11 cellular contexts compared by ENCODE assay signal in genomic region chr5:36177154-36177553, GRCh38. TPM values are rescaled to one million over a fixed set of nuclear protein-coding genes. Genes with fewer than 3 reads are reported as not detected.
DNase-seq lines count a peak whose midpoint lies in the region; ATAC-seq, FAIRE-seq and TF ChIP-seq lines count a peak whose summit lies in the region.
"Had no signal": no experiment of that assay in that cellular context is flagged by ENCODE, and none has a peak within 500 bp of the region (broad histone marks: within the 10 kb centered on the region; RNA-seq: fewer than 3 reads in every experiment).

No MANE protein-coding gene starts in this region.

- H3K36me3 Mint-ChIP-seq in activated CD8-positive, alpha-beta T cell treated with anti-CD3 and anti-CD28 coated beads for 36 hours (ENCODE audit: low read depth): peaks cover 59% of the 10 kb centered on the region
- H3K36me3 Mint-ChIP-seq in activated CD8-positive, alpha-beta T cell treated with anti-CD3 and anti-CD28 coated beads, Interleukin-2, amount 10 ng/mL, durations not matched to agents 7 days and 5 days (ENCODE audit: low read depth): peaks cover 64% of the 10 kb centered on the region
- no peaks in the 10 kb centered on the region for H3K36me3 Mint-ChIP-seq in glutamatergic neuron (ENCODE audit: unreplicated experiment)

- no peak for DNase-seq in activated CD8-positive, alpha-beta T cell treated with anti-CD3 and anti-CD28 coated beads for 36 hours
- no peak for DNase-seq in activated CD8-positive, alpha-beta T cell treated with anti-CD3 and anti-CD28 coated beads, Interleukin-2, amount 10 ng/mL, durations not matched to agents 7 days and 5 days
- DNase-seq in glutamatergic neuron (no peak), D721Med (ENCODE audit: insufficient read length, low spot score) (no peak), NCI-H1105 treated with DMSO at 0.1 percent for 48 hours (lab: John Stamatoyannopoulos, UW) (no peak), NCI-H345 treated with DMSO at 0.1 percent for 48 hours (lab: John Stamatoyannopoulos, UW; ENCODE audit: unreplicated experiment) (no peak)
- DNase-seq: activated naive CD4-positive, alpha-beta T cell treated with anti-CD3 and anti-CD28 coated beads, Interleukin-2, amount 10 ng/mL, durations not matched to agents 7 days and 5 days; heart right ventricle; WERI-Rb-1 had no signal

- CTCF ChIA-PET in activated CD8-positive, alpha-beta T cell treated with anti-CD3 and anti-CD28 coated beads for 36 hours (lab: Charles Lee): no interaction called here
- CTCF ChIA-PET in activated CD8-positive, alpha-beta T cell treated with anti-CD3 and anti-CD28 coated beads, Interleukin-2, amount 10 ng/mL, durations not matched to agents 7 days and 5 days (lab: Charles Lee): interaction anchor here (0.6 to 0.9 kb wide), 2 partner anchors 10 to 60 kb away, joined by 3 read pairs; no protein-coding TSS in a partner anchor

- intact Hi-C loops in activated CD8-positive, alpha-beta T cell treated with anti-CD3 and anti-CD28 coated beads for 36 hours (cut with micrococcal nuclease): no loop called here

- peak overlapping the region; percentile 22 for H3K27ac Mint-ChIP-seq in activated CD8-positive, alpha-beta T cell treated with anti-CD3 and anti-CD28 coated beads for 36 hours
- no peak overlapping the region for H3K27ac Mint-ChIP-seq in activated CD8-positive, alpha-beta T cell treated with anti-CD3 and anti-CD28 coated beads, Interleukin-2, amount 10 ng/mL, durations not matched to agents 7 days and 5 days
- peak overlapping the region; percentile 10 for H3K27ac Mint-ChIP-seq in glutamatergic neuron (ENCODE audit: unreplicated experiment)
- H3K27ac Mint-ChIP-seq: activated naive CD4-positive, alpha-beta T cell treated with anti-CD3 and anti-CD28 coated beads, Interleukin-2, amount 10 ng/mL, durations not matched to agents 7 days and 5 days had no signal

- no peaks in the 10 kb centered on the region for H3K27me3 Mint-ChIP-seq in activated CD8-positive, alpha-beta T cell treated with anti-CD3 and anti-CD28 coated beads for 36 hours
- no peaks in the 10 kb centered on the region for H3K27me3 Mint-ChIP-seq in activated CD8-positive, alpha-beta T cell treated with anti-CD3 and anti-CD28 coated beads, Interleukin-2, amount 10 ng/mL, durations not matched to agents 7 days and 5 days (ENCODE audit: low read depth)
- peaks cover 2% of the 10 kb centered on the region for H3K27me3 Mint-ChIP-seq in glutamatergic neuron (ENCODE audit: unreplicated experiment)
- H3K27me3 Mint-ChIP-seq: activated naive CD4-positive, alpha-beta T cell treated with anti-CD3 and anti-CD28 coated beads, Interleukin-2, amount 10 ng/mL, durations not matched to agents 7 days and 5 days had no signal

- H3K9me3 Mint-ChIP-seq in activated CD8-positive, alpha-beta T cell treated with anti-CD3 and anti-CD28 coated beads for 36 hours: no peaks in the 10 kb centered on the region
- H3K9me3 Mint-ChIP-seq in activated CD8-positive, alpha-beta T cell treated with anti-CD3 and anti-CD28 coated beads, Interleukin-2, amount 10 ng/mL, durations not matched to agents 7 days and 5 days (ENCODE audit: insufficient read depth): no peaks in the 10 kb centered on the region
- H3K9me3 Mint-ChIP-seq in glutamatergic neuron (ENCODE audit: unreplicated experiment): peaks cover 2% of the 10 kb centered on the region
- H3K9me3 Mint-ChIP-seq: activated naive CD4-positive, alpha-beta T cell treated with anti-CD3 and anti-CD28 coated beads, Interleukin-2, amount 10 ng/mL, durations not matched to agents 7 days and 5 days had no signal

- no peak for TF ChIP-seq CTCF in activated CD8-positive, alpha-beta T cell treated with anti-CD3 and anti-CD28 coated beads for 36 hours (IDR thresholded peaks at IDR 0.05)
- TF ChIP-seq CTCF in glutamatergic neuron (IDR thresholded peaks at IDR 0.05; ENCODE audit: partially characterized antibody, unreplicated experiment) (no peak), D721Med (IDR thresholded peaks at IDR 0.05; ENCODE audit: insufficient read depth, missing control alignments) (no peak)

- H3K4me3 Mint-ChIP-seq in activated CD8-positive, alpha-beta T cell treated with anti-CD3 and anti-CD28 coated beads for 36 hours: no peak overlapping the region
- H3K4me3 Mint-ChIP-seq in activated CD8-positive, alpha-beta T cell treated with anti-CD3 and anti-CD28 coated beads, Interleukin-2, amount 10 ng/mL, durations not matched to agents 7 days and 5 days: no peak overlapping the region
- no peak overlapping the region for H3K4me3 Mint-ChIP-seq in glutamatergic neuron (ENCODE audit: unreplicated experiment)
- H3K4me3 Mint-ChIP-seq: activated naive CD4-positive, alpha-beta T cell treated with anti-CD3 and anti-CD28 coated beads, Interleukin-2, amount 10 ng/mL, durations not matched to agents 7 days and 5 days had no signal

- POLR2A ChIA-PET in activated CD8-positive, alpha-beta T cell treated with anti-CD3 and anti-CD28 coated beads for 36 hours (lab: Charles Lee): no interaction called here
- POLR2A ChIA-PET in activated CD8-positive, alpha-beta T cell treated with anti-CD3 and anti-CD28 coated beads, Interleukin-2, amount 10 ng/mL, durations not matched to agents 7 days and 5 days (lab: Charles Lee): no interaction called here

- FAIRE-seq in D721Med (lab: Jason Lieb, UNC): no peak

- peak; percentile 7 for ATAC-seq in activated CD8-positive, alpha-beta T cell treated with anti-CD3 and anti-CD28 coated beads for 36 hours
- ATAC-seq in activated CD8-positive, alpha-beta T cell treated with anti-CD3 and anti-CD28 coated beads, Interleukin-2, amount 10 ng/mL, durations not matched to agents 7 days and 5 days: no peak
- peak; percentile 96 for ATAC-seq in GM21526 (IDR thresholded peaks at IDR 0.05; ENCODE audit: low FRiP score, unreplicated experiment)
- peak; percentile 95 for ATAC-seq in HG03097 (IDR thresholded peaks at IDR 0.05; ENCODE audit: low FRiP score, unreplicated experiment)

- peaks cover 9% of the 10 kb centered on the region for H3K4me1 Mint-ChIP-seq in activated CD8-positive, alpha-beta T cell treated with anti-CD3 and anti-CD28 coated beads for 36 hours (ENCODE audit: low read depth)
- H3K4me1 Mint-ChIP-seq in activated CD8-positive, alpha-beta T cell treated with anti-CD3 and anti-CD28 coated beads, Interleukin-2, amount 10 ng/mL, durations not matched to agents 7 days and 5 days (ENCODE audit: low read depth): peaks cover 4% of the 10 kb centered on the region
- H3K4me1 Mint-ChIP-seq in glutamatergic neuron (ENCODE audit: low read depth, unreplicated experiment): peaks cover 30% of the 10 kb centered on the region
- H3K4me1 Mint-ChIP-seq: activated naive CD4-positive, alpha-beta T cell treated with anti-CD3 and anti-CD28 coated beads, Interleukin-2, amount 10 ng/mL, durations not matched to agents 7 days and 5 days had no signal

RNA-seq across cellular contexts. Expression of gene SKP2, which starts 25.2 kb away (rescaled TPM):
- 10 to 100 TPM; 55.8 to 60.2 TPM for total RNA-seq in activated CD8-positive, alpha-beta T cell treated with anti-CD3 and anti-CD28 coated beads for 36 hours
- total RNA-seq in activated CD8-positive, alpha-beta T cell treated with anti-CD3 and anti-CD28 coated beads, Interleukin-2, amount 10 ng/mL, durations not matched to agents 7 days and 5 days: 10 to 100 TPM; 54.6 to 61.4 TPM
- 47.8 TPM for total RNA-seq in glutamatergic neuron (ENCODE audit: unreplicated experiment)

RNA-seq across cellular contexts. Expression of gene LMBRD2, which starts 25.5 kb away (rescaled TPM):
- 10 to 100 TPM in 1 of 2 experiments, 1 to 10 TPM in 1; 9.9 to 10.8 TPM for total RNA-seq in activated CD8-positive, alpha-beta T cell treated with anti-CD3 and anti-CD28 coated beads for 36 hours
- total RNA-seq in activated CD8-positive, alpha-beta T cell treated with anti-CD3 and anti-CD28 coated beads, Interleukin-2, amount 10 ng/mL, durations not matched to agents 7 days and 5 days: 10 to 100 TPM; 11.5 to 11.8 TPM
- 32.8 TPM for total RNA-seq in glutamatergic neuron (ENCODE audit: unreplicated experiment)
